ENCODE assay signal across 24 cellular contexts in genomic region chr17:62913971-62914370, GRCh38. TPM values are rescaled to one million over a fixed set of nuclear protein-coding genes. Genes with fewer than 3 reads are reported as not detected.
A peak's percentile ranks its signal among the peaks of the same experiment; 100 is the strongest.
DNase-seq lines count a peak whose midpoint lies in the region; ATAC-seq, FAIRE-seq and TF ChIP-seq lines count a peak whose summit lies in the region.
"Had no signal": no experiment of that assay in that cellular context is flagged by ENCODE, and none has a peak within 500 bp of the region (broad histone marks: within the 10 kb centered on the region; RNA-seq: fewer than 3 reads in every experiment).

No MANE protein-coding gene starts in this region.

- no peaks in the 10 kb centered on the region for H3K36me3 ChIP-seq in Karpas-422 (ENCODE audit: insufficient read depth, low read length)
- H3K36me3 ChIP-seq: BLaER1 treated with 17β-estradiol and CSF1 and Interleukin-3, amounts not matched to agents 10 nM and 100 nM had no signal

- H3K4me1 Mint-ChIP-seq in activated CD8-positive, alpha-beta T cell treated with anti-CD3 and anti-CD28 coated beads, Interleukin-2, amount 10 ng/mL, durations not matched to agents 7 days and 5 days (ENCODE audit: low read depth): no peaks in the 10 kb centered on the region
- H3K4me1 Mint-ChIP-seq: B cell had no signal

- no peaks in the 10 kb centered on the region for H3K36me3 Mint-ChIP-seq in activated CD8-positive, alpha-beta T cell treated with anti-CD3 and anti-CD28 coated beads, Interleukin-2, amount 10 ng/mL, durations not matched to agents 7 days and 5 days (ENCODE audit: low read depth)
- H3K36me3 Mint-ChIP-seq: CD8-positive, alpha-beta T cell had no signal

- WGBS in A549 (ENCODE audit: missing lambda C conversion rate): 26% methylated on average over 1 of the region's 1 CpG

- H3K4me3 ChIP-seq in A549 (no peak overlapping the region), Karpas-422 (ENCODE audit: low read length) (no peak overlapping the region)
- H3K4me3 ChIP-seq: BLaER1 treated with 17β-estradiol and CSF1 and Interleukin-3, amounts not matched to agents 10 nM and 100 nM; GM12878 had no signal

- FAIRE-seq in A549 (lab: Jason Lieb, UNC): no peak
- FAIRE-seq: GM12878, GM12892, GM18507 had no signal

- H3K9me3 Mint-ChIP-seq in activated CD8-positive, alpha-beta T cell treated with anti-CD3 and anti-CD28 coated beads, Interleukin-2, amount 10 ng/mL, durations not matched to agents 7 days and 5 days (ENCODE audit: insufficient read depth): no peaks in the 10 kb centered on the region
- H3K9me3 Mint-ChIP-seq: CD4-positive, alpha-beta T cell had no signal

- POLR2A ChIA-PET in A549 (lab: Yijun Ruan, JAX): no interaction called here
- POLR2A ChIA-PET in activated CD8-positive, alpha-beta T cell treated with anti-CD3 and anti-CD28 coated beads, Interleukin-2, amount 10 ng/mL, durations not matched to agents 7 days and 5 days (lab: Charles Lee): no interaction called here

- no peak overlapping the region for H3K9ac ChIP-seq in Karpas-422 (ENCODE audit: low read length)
- H3K9ac ChIP-seq: BLaER1 treated with 17β-estradiol and CSF1 and Interleukin-3, amounts not matched to agents 10 nM and 100 nM had no signal

- no peak for TF ChIP-seq RAD21 in A549 (conservative IDR thresholded peaks at IDR 0.05 in 1 of 2, IDR thresholded peaks at IDR 0.05 in 1 of 2)

- no peak for TF ChIP-seq EP300 in A549 (IDR thresholded peaks at IDR 0.05)

- no peak for ATAC-seq in A549
- no peak for ATAC-seq in activated CD8-positive, alpha-beta T cell treated with anti-CD3 and anti-CD28 coated beads, Interleukin-2, amount 10 ng/mL, durations not matched to agents 7 days and 5 days
- no peak for ATAC-seq in HG03045 (IDR thresholded peaks at IDR 0.05; ENCODE audit: unreplicated experiment)
- ATAC-seq: CD8-positive, alpha-beta T cell; GM12878 had no signal

- no peaks in the 10 kb centered on the region for H4K20me1 ChIP-seq in Karpas-422 (ENCODE audit: insufficient read depth, low read depth, low read length)
- H4K20me1 ChIP-seq: BLaER1 treated with 17β-estradiol and CSF1 and Interleukin-3, amounts not matched to agents 10 nM and 100 nM had no signal

- CTCF ChIA-PET in A549 (lab: Yijun Ruan, JAX): interaction anchor here (1.0 to 1.7 kb wide), 3 partner anchors 10 to 54 kb away, joined by 3 to 6 read pairs (median 5); no protein-coding TSS in a partner anchor
- CTCF ChIA-PET in activated CD8-positive, alpha-beta T cell treated with anti-CD3 and anti-CD28 coated beads, Interleukin-2, amount 10 ng/mL, durations not matched to agents 7 days and 5 days (lab: Charles Lee): no interaction called here

- no peak for TF ChIP-seq CTCF in A549 (IDR thresholded peaks at IDR 0.05)

- H3K4me1 ChIP-seq in A549: no peaks in the 10 kb centered on the region
- no peaks in the 10 kb centered on the region for H3K4me1 ChIP-seq in Karpas-422 (ENCODE audit: low read length)
- H3K4me1 ChIP-seq: BLaER1 treated with 17β-estradiol and CSF1 and Interleukin-3, amounts not matched to agents 10 nM and 100 nM had no signal

- H2AFZ ChIP-seq in Karpas-422 (ENCODE audit: low read length): no peak overlapping the region

- H3K4me3 Mint-ChIP-seq in activated CD8-positive, alpha-beta T cell treated with anti-CD3 and anti-CD28 coated beads, Interleukin-2, amount 10 ng/mL, durations not matched to agents 7 days and 5 days: no peak overlapping the region
- H3K4me3 Mint-ChIP-seq: B cell; CD4-positive, alpha-beta T cell; CD8-positive, alpha-beta T cell had no signal

- H3K9me3 ChIP-seq in A549 (peaks cover 9% of the 10 kb centered on the region; the same call in 1 of the 3 replicates), Karpas-422 (ENCODE audit: low read length) (no peaks in the 10 kb centered on the region)

- no peak overlapping the region for H3K27ac Mint-ChIP-seq in activated CD8-positive, alpha-beta T cell treated with anti-CD3 and anti-CD28 coated beads, Interleukin-2, amount 10 ng/mL, durations not matched to agents 7 days and 5 days
- H3K27ac Mint-ChIP-seq: B cell; CD4-positive, alpha-beta T cell; CD8-positive, alpha-beta T cell had no signal

- H3K79me2 ChIP-seq in Karpas-422 (ENCODE audit: low read length): no peaks in the 10 kb centered on the region

- H3K4me2 ChIP-seq in A549: no peak overlapping the region
- H3K4me2 ChIP-seq in Karpas-422 (ENCODE audit: low read depth, low read length, poor library complexity, severe bottlenecking): no peak overlapping the region
- H3K4me2 ChIP-seq: BLaER1 treated with 17β-estradiol and CSF1 and Interleukin-3, amounts not matched to agents 10 nM and 100 nM had no signal

- TF ChIP-seq POLR2A in A549 (IDR thresholded peaks at IDR 0.05; ENCODE audit: low read length): no peak

- H3K27me3 ChIP-seq in Karpas-422 (ENCODE audit: low read length): no peaks in the 10 kb centered on the region
- H3K27me3 ChIP-seq: BLaER1 treated with 17β-estradiol and CSF1 and Interleukin-3, amounts not matched to agents 10 nM and 100 nM had no signal

- H3K27me3 Mint-ChIP-seq in activated CD8-positive, alpha-beta T cell treated with anti-CD3 and anti-CD28 coated beads, Interleukin-2, amount 10 ng/mL, durations not matched to agents 7 days and 5 days (ENCODE audit: low read depth): peaks cover 14% of the 10 kb centered on the region

- DNase-seq in A549 (ENCODE audit: low read depth in 1 of 2, low spot score in 1 of 2): no peak
- DNase-seq in Karpas-422: peak; percentile 35
- peak; percentile 34 for DNase-seq in middle frontal gyrus (ENCODE audit: extremely low spot score, low spot score)
- peak; percentile 75 for DNase-seq in superior temporal gyrus (ENCODE audit: extremely low spot score)
- DNase-seq in activated CD8-positive, alpha-beta T cell treated with anti-CD3 and anti-CD28 coated beads, Interleukin-2, amount 10 ng/mL, durations not matched to agents 7 days and 5 days: no peak
- no peak for DNase-seq in Ammon's horn (ENCODE audit: low spot score)
- DNase-seq: ACHN; CD4-positive, alpha-beta T cell; CD8-positive, alpha-beta T cell; DMS 273 treated with DMSO at 0.1 percent for 48 hours; DMS153; DMS53; DMS79; DND-41; EL; GDM1 had no signal

- H3K9me2 ChIP-seq in Karpas-422 (replicated peaks; ENCODE audit: insufficient read depth, low read length): no peaks in the 10 kb centered on the region

- no peak overlapping the region for H3K27ac ChIP-seq in A549
- H3K27ac ChIP-seq in Karpas-422 (ENCODE audit: low read length): no peak overlapping the region
- H3K27ac ChIP-seq: 22Rv1; BLaER1 treated with 17β-estradiol and CSF1 and Interleukin-3, amounts not matched to agents 10 nM and 100 nM; C4-2B had no signal

TF ChIP-seq in A549, 52 proteins besides CTCF, POLR2A, EP300 and RAD21:
- TF ChIP-seq JUN (IDR thresholded peaks at IDR 0.05) (no peak), NFE2L2 (conservative IDR thresholded peaks at IDR 0.05; ENCODE audit: low read length) (0 out of 2 replicates have a peak, but pooled peaks have one; percentile 10)
TF ChIP-seq in A549: peak in this region for 1.

RNA-seq across cellular contexts. Expression of gene TANC2, which starts 52.1 kb away (rescaled TPM):
- 33.7 and 60.6 TPM in 2 replicates for polyA plus RNA-seq in A549 (2011; rRNA removed)
- 8.3 and 10.8 TPM in 2 replicates for polyA plus RNA-seq in A549 (2012; cell fraction: cytosol; rRNA removed)
- 13.3 and 18.1 TPM in 2 replicates for polyA plus RNA-seq in A549 (2012; cell fraction: nucleus; rRNA removed)
- 16.3 to 19.4 TPM (median 17.9 TPM) in 3 replicates for polyA plus RNA-seq in A549 (2017; fragmentation: RNase III; extraction: RNeasy Plus Mini Kit Qiagen cat#74134 plus additional on column Dnase treatment)
- polyA minus RNA-seq in A549 (2011; rRNA and poly(A)+ RNA removed): 584 and 615 TPM in 2 replicates
- 4.9 and 17.7 TPM in 2 replicates for total RNA-seq in Karpas-422 (2014; rRNA removed; shearing (Covaris generic); ENCODE audit: low replicate concordance)
- 1 to 10 TPM; 8.0 to 8.6 TPM for total RNA-seq in activated CD8-positive, alpha-beta T cell treated with anti-CD3 and anti-CD28 coated beads, Interleukin-2, amount 10 ng/mL, durations not matched to agents 7 days and 5 days

Comparison
In these comparisons a context has a peak if more than half of its experiments do, and no peak if none do; other contexts are left out.
1. DNase-seq: peak in Karpas-422 (single experiment), middle frontal gyrus (single experiment) and superior temporal gyrus (single experiment); none in A549 (0 of 2), activated CD8-positive, alpha-beta T cell treated with anti-CD3 and anti-CD28 coated beads, Interleukin-2, amount 10 ng/mL, durations not matched to agents 7 days and 5 days (single experiment) and Ammon's horn (single experiment).